27 cellular contexts compared by ENCODE assay signal in the genomic region with DNA sequence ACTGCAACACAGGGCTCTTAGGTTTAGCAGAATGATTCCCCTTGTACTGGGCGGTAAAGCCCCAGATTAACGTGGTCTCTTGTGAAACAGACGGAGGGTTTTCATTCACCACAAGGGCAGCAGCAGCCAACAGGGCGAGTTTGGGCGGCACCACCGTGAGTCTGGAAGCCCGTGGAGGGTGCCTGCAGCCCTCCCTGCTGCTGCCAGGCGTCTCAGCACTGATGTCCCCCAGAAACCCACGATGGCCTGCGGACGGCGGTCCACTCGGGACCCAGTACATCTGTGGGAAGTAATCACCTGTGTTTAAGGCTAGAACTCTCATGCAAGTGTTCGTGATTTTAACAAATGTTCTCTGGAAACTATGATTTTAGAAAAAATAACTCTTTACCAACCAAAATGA.
"Had no signal": no experiment of that assay in that cellular context is flagged by ENCODE, and none has a peak within 500 bp of the region (broad histone marks: within the 10 kb centered on the region; RNA-seq: fewer than 3 reads in every experiment).

No MANE protein-coding gene starts in this region.

- H3K27ac Mint-ChIP-seq: dendritic cell treated with granulocyte-macrophage colony-stimulating factor and Interleukin-4, amounts not matched to agents 40 ng/mL and 50 ng/mL, for 4 days; effector memory CD8-positive, alpha-beta T cell; endodermal cell had no signal

- H3K9me3 ChIP-seq: colonic mucosa, esophagus muscularis mucosa, esophagus squamous epithelium, gastrocnemius medialis, gastroesophageal sphincter, heart left ventricle, heart right ventricle had no signal

- DNase-seq: colonic mucosa; cortex of kidney; dermis blood vessel endothelial cell; dorsolateral prefrontal cortex; effector CD4-positive, alpha-beta T cell; effector CD8-positive, alpha-beta T cell; effector memory CD4-positive, alpha-beta T cell; effector memory CD8-positive, alpha-beta T cell; endodermal cell; erythroblast; esophagus squamous epithelium; foreskin fibroblast; foreskin keratinocyte; foreskin melanocyte; gastrocnemius medialis; glutamatergic neuron; heart left ventricle; heart right ventricle had no signal

- H3K27me3 ChIP-seq: colonic mucosa, gastrocnemius medialis had no signal

- H3K4me3 Mint-ChIP-seq: dendritic cell treated with granulocyte-macrophage colony-stimulating factor and Interleukin-4, amounts not matched to agents 40 ng/mL and 50 ng/mL, for 4 days; effector memory CD8-positive, alpha-beta T cell; endodermal cell had no signal

- H3K36me3 ChIP-seq: colonic mucosa, esophagus muscularis mucosa, esophagus squamous epithelium, gastrocnemius medialis, gastroesophageal sphincter, heart left ventricle, heart right ventricle had no signal

- H3K4me3 ChIP-seq: colonic mucosa, dorsolateral prefrontal cortex, esophagus muscularis mucosa, esophagus squamous epithelium, gastrocnemius medialis, gastroesophageal sphincter, heart left ventricle, heart right ventricle had no signal

- FAIRE-seq: colon, endometrium, endothelial cell of umbilical vein, frontal cortex had no signal

- H3K9me3 Mint-ChIP-seq: dendritic cell treated with granulocyte-macrophage colony-stimulating factor and Interleukin-4, amounts not matched to agents 40 ng/mL and 50 ng/mL, for 4 days; endodermal cell had no signal

- H3K27me3 Mint-ChIP-seq: dendritic cell treated with granulocyte-macrophage colony-stimulating factor and Interleukin-4, amounts not matched to agents 40 ng/mL and 50 ng/mL, for 4 days; effector memory CD8-positive, alpha-beta T cell had no signal

- H3K27ac ChIP-seq: colonic mucosa, dorsolateral prefrontal cortex, epithelial cell of prostate, esophagus muscularis mucosa, esophagus squamous epithelium, foreskin keratinocyte, gastrocnemius medialis, gastroesophageal sphincter, heart left ventricle, heart right ventricle had no signal

- H3K4me1 ChIP-seq: colonic mucosa, esophagus muscularis mucosa, gastrocnemius medialis, gastroesophageal sphincter, heart left ventricle, heart right ventricle had no signal

- ATAC-seq: effector memory CD8-positive, alpha-beta T cell; esophagus mucosa; foreskin keratinocyte; gastrocnemius medialis; gastroesophageal sphincter; heart left ventricle; heart right ventricle had no signal
